ENCODE assay signal across 11 cellular contexts in the genomic region with DNA sequence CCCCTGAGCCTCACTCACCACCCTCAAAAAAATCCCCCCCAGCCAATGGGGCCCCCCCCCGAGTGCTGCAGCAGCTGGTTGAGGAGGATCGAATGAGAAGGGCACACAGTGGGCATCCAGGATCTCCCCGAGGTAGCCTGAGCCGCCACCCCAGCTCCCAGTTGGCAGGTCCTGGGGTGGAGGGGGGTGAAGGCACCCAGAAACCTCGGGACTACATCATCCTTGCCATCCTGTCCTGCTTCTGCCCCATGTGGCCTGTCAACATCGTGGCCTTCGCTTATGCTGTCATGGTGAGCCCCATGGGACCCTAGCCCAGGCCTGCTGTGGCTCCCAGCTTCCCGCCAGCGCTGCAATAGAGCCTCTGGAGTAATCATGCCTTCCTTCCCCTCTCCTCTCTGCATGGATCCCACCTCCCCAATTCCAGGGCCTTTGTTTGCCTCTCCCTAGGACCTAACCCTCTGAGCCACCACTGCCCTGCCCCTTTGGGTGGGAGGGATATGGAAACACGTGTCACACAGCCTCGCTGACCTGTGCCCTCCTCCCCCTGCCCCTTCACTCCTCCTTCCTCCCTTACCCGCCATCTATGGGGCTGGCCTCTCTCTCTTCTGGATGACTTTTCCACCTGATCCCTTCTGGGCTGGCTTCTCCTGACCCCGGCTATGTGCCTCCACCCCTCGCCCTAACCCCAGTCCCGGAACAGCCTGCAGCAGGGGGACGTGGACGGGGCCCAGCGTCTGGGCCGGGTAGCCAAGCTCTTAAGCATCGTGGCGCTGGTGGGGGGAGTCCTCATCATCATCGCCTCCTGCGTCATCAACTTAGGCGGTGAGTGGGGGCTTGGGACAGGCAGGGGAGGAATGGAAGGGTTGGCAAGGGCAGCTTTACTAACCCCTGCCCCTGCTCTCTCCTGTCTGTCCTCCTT. TPM values are rescaled to one million over a fixed set of nuclear protein-coding genes. Genes with fewer than 3 reads are reported as not detected.
DNase-seq lines count a peak whose midpoint lies in the region; ATAC-seq and TF ChIP-seq lines count a peak whose summit lies in the region.
"Had no signal": no experiment of that assay in that cellular context is flagged by ENCODE, and none has a peak within 500 bp of the region (broad histone marks: within the 10 kb centered on the region; RNA-seq: fewer than 3 reads in every experiment).

No MANE protein-coding gene starts in this region.

- peaks cover 8% of the 10 kb centered on the region for H3K27me3 Mint-ChIP-seq in T-helper 2 cell treated with Interferon-gamma antibody and Interleukin-4, amounts not matched to agents 5 μg/mL and 100 μg/mL, for 36 hours (ENCODE audit: low read depth)
- H3K27me3 Mint-ChIP-seq in WTC11 (ENCODE audit: low read depth) = no peaks in the 10 kb centered on the region; the same call in 1 of the 2 replicates

- H3K4me3 ChIP-seq in iPS-15b (ENCODE audit: low read depth, low read length) (peak overlapping the region; percentile 90), stomach (peak overlapping the region in 1 of 4 donors; percentile 61)

- TF ChIP-seq POLR2A in stomach (IDR thresholded peaks at IDR 0.05) = no peak

- no peaks in the 10 kb centered on the region for H3K27me3 ChIP-seq in iPS-15b (ENCODE audit: control insufficient read depth, insufficient read depth, low read length)
- peaks cover 0 to 22% (median 0%) of the 10 kb centered on the region in 3 donors for H3K27me3 ChIP-seq in stomach

- peaks cover 43% of the 10 kb centered on the region for H3K4me1 Mint-ChIP-seq in T-helper 2 cell treated with Interferon-gamma antibody and Interleukin-4, amounts not matched to agents 5 μg/mL and 100 μg/mL, for 36 hours (ENCODE audit: low read depth)
- H3K4me1 Mint-ChIP-seq in WTC11 = peaks cover 56% of the 10 kb centered on the region

- intact Hi-C loops in stomach (cut with DNase I; ENCODE audit: low total_unique reads) = no loop called here

- H3K9ac ChIP-seq in iPS-15b (ENCODE audit: low read depth, low read length) = no peak overlapping the region

- no peak for ATAC-seq in WTC11

- H3K27ac Mint-ChIP-seq in T-helper 2 cell treated with Interferon-gamma antibody and Interleukin-4, amounts not matched to agents 5 μg/mL and 100 μg/mL, for 36 hours = peak overlapping the region; percentile 41
- no peak overlapping the region for H3K27ac Mint-ChIP-seq in WTC11

- no peak for TF ChIP-seq EP300 in stomach (IDR thresholded peaks at IDR 0.05)

- CTCF ChIA-PET in WTC11 (lab: Charles Lee) = interaction anchor here (0.6 to 5.7 kb wide), 8 partner anchors 10 to 278 kb away, joined by 3 to 81 read pairs (median 12); partner anchors contain the start of gene TLCD3B

- H3K36me3 Mint-ChIP-seq in T-helper 2 cell treated with Interferon-gamma antibody and Interleukin-4, amounts not matched to agents 5 μg/mL and 100 μg/mL, for 36 hours (ENCODE audit: low read depth) = peaks cover 33% of the 10 kb centered on the region
- H3K36me3 Mint-ChIP-seq in WTC11 = peaks cover 16% of the 10 kb centered on the region

- peak overlapping the region in 3 of 5 donors; percentile 88 to 96 (median 94) for H3K27ac ChIP-seq in stomach

- H3K36me3 ChIP-seq in iPS-15b (ENCODE audit: control insufficient read depth, insufficient read depth, low read length) = peaks cover 18% of the 10 kb centered on the region
- peaks cover 10 to 27% (median 26%) of the 10 kb centered on the region in 4 donors for H3K36me3 ChIP-seq in stomach

- POLR2A ChIA-PET in WTC11 (lab: Charles Lee) = no interaction called here

- no peak for TF ChIP-seq CTCF in WTC11 (IDR thresholded peaks at IDR 0.05)
- TF ChIP-seq CTCF in stomach (IDR thresholded peaks at IDR 0.05) = no peak

- 73 to 83% (median 79%) methylated on average over 24 of the region's 24 CpGs for WGBS in stomach, 5 donors

- no peak overlapping the region for H3K4me3 Mint-ChIP-seq in T-helper 2 cell treated with Interferon-gamma antibody and Interleukin-4, amounts not matched to agents 5 μg/mL and 100 μg/mL, for 36 hours
- peak overlapping the region; percentile 94 for H3K4me3 Mint-ChIP-seq in WTC11

- DNase-seq in T-helper 2 cell treated with Interferon-gamma antibody and Interleukin-4, amounts not matched to agents 5 μg/mL and 100 μg/mL, for 36 hours (ENCODE audit: low spot score) = no peak
- no peak for DNase-seq in T-helper 2 cell
- no peak for DNase-seq in WTC11 (ENCODE audit: low spot score)
- DNase-seq in stomach = no peak
- DNase-seq in germinal center (ENCODE audit: low spot score) = no peak
- DNase-seq in NCI-H748 treated with DMSO at 0.1 percent for 48 hours (lab: John Stamatoyannopoulos, UW) = no peak
- no peak for DNase-seq in foreskin melanocyte
- DNase-seq: ACHN; NK-92 treated with Interleukin-12 subunit alpha and Interleukin-12 subunit beta, amount 100 ng/mL, for 24 hours; stimulated activated CD4-positive, alpha-beta T cell treated with anti-CD3 and anti-CD28 coated beads, Interleukin-1b, Interleukin-23, amount 100 ng/mL, for 48 hours had no signal

- H3K4me1 ChIP-seq in iPS-15b (ENCODE audit: control insufficient read depth, insufficient read depth, low read length) (peaks cover 10% of the 10 kb centered on the region), stomach (peaks cover 60 to 90% (median 88%) of the 10 kb centered on the region in 4 donors)

- H3K9me3 ChIP-seq in iPS-15b (ENCODE audit: control insufficient read depth, insufficient read depth, low read length) (no peaks in the 10 kb centered on the region), stomach (no peaks in the 10 kb centered on the region)

- H3K9me3 Mint-ChIP-seq in T-helper 2 cell treated with Interferon-gamma antibody and Interleukin-4, amounts not matched to agents 5 μg/mL and 100 μg/mL, for 36 hours = no peaks in the 10 kb centered on the region
- H3K9me3 Mint-ChIP-seq in WTC11 = no peaks in the 10 kb centered on the region

TF ChIP-seq in WTC11, 78 proteins besides CTCF, POLR2A, EP300 and RAD21 (continues in another document):
- TF ChIP-seq ZNF263 (CRISPR knock-in tag; IDR thresholded peaks at IDR 0.05; ENCODE audit: low read depth) (peak; percentile 57; the same call in 1 of the 2 replicates), ZNF121 (CRISPR knock-in tag; IDR thresholded peaks at IDR 0.05) (peak; percentile 65), ZNF232 (CRISPR knock-in tag; IDR thresholded peaks at IDR 0.05) (no peak), TEAD1 (CRISPR knock-in tag; IDR thresholded peaks at IDR 0.05) (0 out of 2 replicates have a peak, but pooled peaks have one; percentile 26), NFE2L1 (CRISPR knock-in tag; IDR thresholded peaks at IDR 0.05) (peak; percentile 80), ZNF512 (CRISPR knock-in tag; IDR thresholded peaks at IDR 0.05; ENCODE audit: borderline replicate concordance) (no peak), TP53 (CRISPR knock-in tag; IDR thresholded peaks at IDR 0.05) (0 out of 2 replicates have a peak, but pooled peaks have one; percentile 10)
- TF ChIP-seq, protein P1, sequence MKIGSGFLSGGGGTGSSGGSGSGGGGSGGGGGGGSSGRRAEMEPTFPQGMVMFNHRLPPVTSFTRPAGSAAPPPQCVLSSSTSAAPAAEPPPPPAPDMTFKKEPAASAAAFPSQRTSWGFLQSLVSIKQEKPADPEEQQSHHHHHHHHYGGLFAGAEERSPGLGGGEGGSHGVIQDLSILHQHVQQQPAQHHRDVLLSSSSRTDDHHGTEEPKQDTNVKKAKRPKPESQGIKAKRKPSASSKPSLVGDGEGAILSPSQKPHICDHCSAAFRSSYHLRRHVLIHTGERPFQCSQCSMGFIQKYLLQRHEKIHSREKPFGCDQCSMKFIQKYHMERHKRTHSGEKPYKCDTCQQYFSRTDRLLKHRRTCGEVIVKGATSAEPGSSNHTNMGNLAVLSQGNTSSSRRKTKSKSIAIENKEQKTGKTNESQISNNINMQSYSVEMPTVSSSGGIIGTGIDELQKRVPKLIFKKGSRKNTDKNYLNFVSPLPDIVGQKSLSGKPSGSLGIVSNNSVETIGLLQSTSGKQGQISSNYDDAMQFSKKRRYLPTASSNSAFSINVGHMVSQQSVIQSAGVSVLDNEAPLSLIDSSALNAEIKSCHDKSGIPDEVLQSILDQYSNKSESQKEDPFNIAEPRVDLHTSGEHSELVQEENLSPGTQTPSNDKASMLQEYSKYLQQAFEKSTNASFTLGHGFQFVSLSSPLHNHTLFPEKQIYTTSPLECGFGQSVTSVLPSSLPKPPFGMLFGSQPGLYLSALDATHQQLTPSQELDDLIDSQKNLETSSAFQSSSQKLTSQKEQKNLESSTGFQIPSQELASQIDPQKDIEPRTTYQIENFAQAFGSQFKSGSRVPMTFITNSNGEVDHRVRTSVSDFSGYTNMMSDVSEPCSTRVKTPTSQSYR (CRISPR knock-in tag; IDR thresholded peaks at IDR 0.05) = 0 out of 2 replicates have a peak, but pooled peaks have one; percentile 15

RNA-seq across cellular contexts. Expression of gene PRRT2, which starts 1.9 kb away (rescaled TPM):
- total RNA-seq in WTC11 (2021) (20.5 to 25.3 TPM (median 23.6 TPM) in 3 replicates), stomach (10 to 100 TPM in 1 of 5 donors, 1 to 10 TPM in 2, not detected in 2; 4.0 to 17.4 (median 4.6) TPM)
- under 1 TPM in 2 of 3 donors, not detected in 1; 0.62 to 0.83 TPM for polyA plus RNA-seq in stomach

RNA-seq across cellular contexts. Expression of gene PAGR1, which starts 2.0 kb away (rescaled TPM):
- total RNA-seq in WTC11 (2021) = 60.1 to 69.0 TPM (median 66.8 TPM) in 3 replicates
- total RNA-seq in stomach = 100 to 1,000 TPM in 1 of 5 donors, 10 to 100 TPM in 3, 1 to 10 TPM in 1; 7.1 to 124 (median 19.8) TPM
- 10 to 100 TPM; 24.0 to 31.6 (median 27.1) TPM for polyA plus RNA-seq in stomach

RNA-seq across cellular contexts. Expression of gene MVP, which starts 6.4 kb away (rescaled TPM):
- total RNA-seq in WTC11 (2021) (8.9 to 10.8 TPM (median 10.0 TPM) in 3 replicates), stomach (100 to 1,000 TPM in 4 of 5 donors, 10 to 100 TPM in 1; 92.2 to 453 (median 154) TPM)
- 100 to 1,000 TPM; 101 to 122 (median 116) TPM for polyA plus RNA-seq in stomach

RNA-seq across cellular contexts. Expression of gene MAZ, which starts 7.6 kb away (rescaled TPM):
- 392 to 405 TPM (median 395 TPM) in 3 replicates for total RNA-seq in WTC11 (2021)
- 100 to 1,000 TPM in 4 of 5 donors, 10 to 100 TPM in 1; 11.7 to 865 (median 117) TPM for total RNA-seq in stomach
- 100 to 1,000 TPM in 2 of 3 donors, 10 to 100 TPM in 1; 79.9 to 160 (median 102) TPM for polyA plus RNA-seq in stomach

RNA-seq across cellular contexts. Expression of gene KIF22, which starts 23.4 kb away (rescaled TPM):
- total RNA-seq in WTC11 (2021) (165 to 182 TPM (median 175 TPM) in 3 replicates), stomach (100 to 1,000 TPM in 1 of 5 donors, 10 to 100 TPM in 4; 11.1 to 229 (median 26.8) TPM)
- 10 to 100 TPM; 53.6 to 88.5 (median 59.2) TPM for polyA plus RNA-seq in stomach
